1 cellular context compared by ENCODE assay signal in genomic region chr7:23472974-23473847, GRCh38.
TF ChIP-seq lines count a peak whose summit lies in the region.

No MANE protein-coding gene starts in this region.

TF ChIP-seq in GM12878, 131 proteins besides CTCF, POLR2A, EP300 and RAD21 (continued from another document):
- TF ChIP-seq, protein P1, sequence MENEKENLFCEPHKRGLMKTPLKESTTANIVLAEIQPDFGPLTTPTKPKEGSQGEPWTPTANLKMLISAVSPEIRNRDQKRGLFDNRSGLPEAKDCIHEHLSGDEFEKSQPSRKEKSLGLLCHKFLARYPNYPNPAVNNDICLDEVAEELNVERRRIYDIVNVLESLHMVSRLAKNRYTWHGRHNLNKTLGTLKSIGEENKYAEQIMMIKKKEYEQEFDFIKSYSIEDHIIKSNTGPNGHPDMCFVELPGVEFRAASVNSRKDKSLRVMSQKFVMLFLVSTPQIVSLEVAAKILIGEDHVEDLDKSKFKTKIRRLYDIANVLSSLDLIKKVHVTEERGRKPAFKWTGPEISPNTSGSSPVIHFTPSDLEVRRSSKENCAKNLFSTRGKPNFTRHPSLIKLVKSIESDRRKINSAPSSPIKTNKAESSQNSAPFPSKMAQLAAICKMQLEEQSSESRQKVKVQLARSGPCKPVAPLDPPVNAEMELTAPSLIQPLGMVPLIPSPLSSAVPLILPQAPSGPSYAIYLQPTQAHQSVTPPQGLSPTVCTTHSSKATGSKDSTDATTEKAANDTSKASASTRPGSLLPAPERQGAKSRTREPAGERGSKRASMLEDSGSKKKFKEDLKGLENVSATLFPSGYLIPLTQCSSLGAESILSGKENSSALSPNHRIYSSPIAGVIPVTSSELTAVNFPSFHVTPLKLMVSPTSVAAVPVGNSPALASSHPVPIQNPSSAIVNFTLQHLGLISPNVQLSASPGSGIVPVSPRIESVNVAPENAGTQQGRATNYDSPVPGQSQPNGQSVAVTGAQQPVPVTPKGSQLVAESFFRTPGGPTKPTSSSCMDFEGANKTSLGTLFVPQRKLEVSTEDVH (IDR thresholded peaks at IDR 0.05; ENCODE audit: low read depth, partially characterized antibody), result no peak
- TF ChIP-seq MXI1 (IDR thresholded peaks at IDR 0.05; ENCODE audit: low read depth, low read length), result 0 out of 2 replicates have a peak, but pooled peaks have one; percentile 20
TF ChIP-seq in GM12878: peak in this region for 2.
